In the genomic region with DNA sequence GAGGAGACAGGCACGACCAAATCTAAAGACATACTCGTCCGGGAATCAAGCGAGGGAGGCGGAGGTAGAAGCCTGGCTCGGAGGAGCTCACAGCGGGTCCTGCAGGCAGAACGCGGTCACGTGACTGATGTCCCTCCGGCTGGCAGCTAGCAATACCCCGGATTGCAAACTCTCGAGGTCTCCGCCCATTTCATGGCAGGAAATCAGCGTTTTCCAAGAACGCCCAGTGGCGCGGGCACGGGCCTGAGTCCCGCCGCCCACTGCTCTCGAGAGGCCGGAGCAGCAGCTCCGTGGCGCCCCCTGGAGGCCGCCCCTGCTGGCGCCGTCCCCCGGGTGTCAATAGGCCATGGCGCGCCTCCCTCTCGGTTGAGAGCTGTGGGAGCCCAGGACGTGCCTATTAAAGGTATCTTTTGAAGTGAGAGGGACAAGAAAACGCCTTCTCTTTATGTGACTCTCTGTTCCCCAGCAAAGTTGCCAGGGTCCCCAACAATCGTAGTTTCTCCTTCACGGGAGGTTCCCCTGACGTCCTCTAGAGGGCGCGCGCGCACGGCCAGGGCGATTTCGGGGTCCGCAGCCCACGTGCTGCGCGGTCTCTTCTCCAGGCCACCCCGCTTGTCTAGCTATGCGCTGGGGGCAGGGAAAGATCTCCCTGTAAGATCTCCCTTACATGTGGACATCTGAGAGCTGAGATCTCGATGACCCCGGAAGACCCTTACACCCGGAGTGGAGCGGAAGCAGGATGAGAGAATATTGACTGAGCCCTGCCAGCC, we compare ENCODE assay signal across 8 cellular contexts. TPM values are rescaled to one million over a fixed set of nuclear protein-coding genes. Genes with fewer than 3 reads are reported as not detected.
DNase-seq lines count a peak whose midpoint lies in the region; ATAC-seq and TF ChIP-seq lines count a peak whose summit lies in the region.

No MANE protein-coding gene starts in this region.

- H3K4me1 ChIP-seq in Caco-2 = no peaks in the 10 kb centered on the region

- H3K27me3 ChIP-seq in Caco-2 (replicated peaks; ENCODE audit: control insufficient read depth, insufficient read depth, low read length) = no peaks in the 10 kb centered on the region

- no peaks in the 10 kb centered on the region for H3K9me3 ChIP-seq in Caco-2

- no peaks in the 10 kb centered on the region for H3K36me3 ChIP-seq in Caco-2 (ENCODE audit: control insufficient read depth, insufficient read depth, low read length)

- intact Hi-C loops in Caco-2 (cut with micrococcal nuclease; ENCODE audit: unreplicated experiment) = loop anchor here (1.0 to 2.0 kb wide), 3 partner anchors 37 to 135 kb away; a partner anchor contains a TSS

- no TSS peak for BruUV-seq in Caco-2 (replicated peaks; lab: Mats Ljungman, UMichigan)

- no peak for ATAC-seq in HG02798 (IDR thresholded peaks at IDR 0.05; ENCODE audit: poor library complexity, unreplicated experiment)

- H3K9me3 Mint-ChIP-seq in Caco-2 (ENCODE audit: unreplicated experiment) = no peaks in the 10 kb centered on the region

- DNase-seq in Caco-2 = peak; percentile 90
- DNase-seq in Jurkat, Clone E6-1 (ENCODE audit: low read depth, low spot score) = peak; percentile 50
- DNase-seq in OCI-M2 (lab: John Stamatoyannopoulos, UW; ENCODE audit: unreplicated experiment) = peak; percentile 27
- peak; percentile 71 for DNase-seq in activated T-cell treated with anti-CD3 and anti-CD28 coated beads, Interleukin-2, amount 50 U/mL, for 1 hour
- DNase-seq in epithelial cell of proximal tubule (ENCODE audit: low read depth) = peak; percentile 42
- peak; percentile 79 for DNase-seq in middle frontal gyrus (ENCODE audit: extremely low spot score, low spot score)
- peak; percentile 12 to 34 for DNase-seq in stimulated activated CD8-positive, alpha-beta memory T cell treated with anti-CD3 and anti-CD28 coated beads, Interleukin-15, amount 100 ng/mL, for 4 hours (ENCODE audit: low read depth in 2 of 2)

- H3K4me1 Mint-ChIP-seq in Caco-2 (ENCODE audit: low read depth, unreplicated experiment) = no peaks in the 10 kb centered on the region

- H3K4me3 ChIP-seq in Caco-2 (ENCODE audit: low read depth, low read length) (peak overlapping the region; percentile 46), epithelial cell of proximal tubule (ENCODE audit: low read depth, low read length) (peak overlapping the region; percentile 56)
- peak overlapping the region; percentile 59 for H3K4me3 ChIP-seq in Jurkat, Clone E6-1 (ENCODE audit: low read length)

- H3K27me3 Mint-ChIP-seq in Caco-2 (ENCODE audit: insufficient read depth, unreplicated experiment) = no peaks in the 10 kb centered on the region

- CTCF ChIA-PET in Caco-2 (lab: Charles Lee) = interaction anchor here (0.6 to 2.4 kb wide), 30 partner anchors 10 to 330 kb away, joined by 3 to 55 read pairs (median 4); a partner anchor contains a TSS

- POLR2A ChIA-PET in Caco-2 (lab: Charles Lee) = interaction anchor here (1.6 kb wide), 1 partner anchor 37 kb away, joined by 16 read pairs; a partner anchor contains a TSS

- H3K27ac Mint-ChIP-seq in Caco-2 (ENCODE audit: unreplicated experiment) = peak overlapping the region; percentile 93

- no peaks in the 10 kb centered on the region for H3K36me3 Mint-ChIP-seq in Caco-2 (ENCODE audit: insufficient read depth, unreplicated experiment)

- TF ChIP-seq CTCF in Caco-2 (IDR thresholded peaks at IDR 0.05; ENCODE audit: insufficient read depth in 1 of 2, low read depth in 1 of 2, low read length in 1 of 2, severe bottlenecking in 1 of 2, unreplicated experiment in 1 of 2) = peak; percentile 85 to 99
- peak; percentile 99 for TF ChIP-seq CTCF in epithelial cell of proximal tubule (conservative IDR thresholded peaks at IDR 0.05; ENCODE audit: low read depth, low read length)

- peak overlapping the region; percentile 79 for H3K4me3 Mint-ChIP-seq in Caco-2 (ENCODE audit: unreplicated experiment)

RNA-seq across cellular contexts. Expression of a gene that starts 37.3 kb away (rescaled TPM):
- total RNA-seq in Caco-2 (2022) (91.1 and 96.5 TPM in 2 replicates), epithelial cell of proximal tubule (67.0 and 70.8 TPM in 2 replicates)
- 9.8 TPM for polyA plus RNA-seq in Jurkat, Clone E6-1 (2012; ENCODE audit: insufficient read depth, insufficient read length)

Comparison
In these comparisons a context has a peak if more than half of its experiments do, and no peak if none do; other contexts are left out.
1. DNase-seq: peak in every context shown above with its lines; median percentile 90 in Caco-2; 79 in middle frontal gyrus; 71 in activated T-cell treated with anti-CD3 and anti-CD28 coated beads, Interleukin-2, amount 50 U/mL, for 1 hour; 50 in Jurkat, Clone E6-1; 42 in epithelial cell of proximal tubule; 27 in OCI-M2; 23 in stimulated activated CD8-positive, alpha-beta memory T cell treated with anti-CD3 and anti-CD28 coated beads, Interleukin-15, amount 100 ng/mL, for 4 hours.